8 cellular contexts compared by ENCODE assay signal in genomic region chr19:45584332-45585157, GRCh38. TPM values are rescaled to one million over a fixed set of nuclear protein-coding genes. Genes with fewer than 3 reads are reported as not detected.
A peak's percentile ranks its signal among the peaks of the same experiment; 100 is the strongest.
DNase-seq lines count a peak whose midpoint lies in the region; ATAC-seq, FAIRE-seq and TF ChIP-seq lines count a peak whose summit lies in the region.

Gene OPA3, minus strand, starts transcription at chr19:45584802. Its CDS starts 38 bp downstream, at chr19:45584764.

- POLR2A ChIA-PET in H1 (lab: Charles Lee; ENCODE audit: partially characterized antibody): interaction anchor here (0.6 to 1.8 kb wide), 10 partner anchors 9 to 202 kb away, joined by 3 to 8 read pairs (median 3); partner anchors contain the start of genes QPCTL and SNRPD2

- peak; percentile 75 for ATAC-seq in GM21367 (IDR thresholded peaks at IDR 0.05; ENCODE audit: unreplicated experiment)
- ATAC-seq in memory B cell (ENCODE audit: low read depth): peak; percentile 80

- peak within 1 kb of the TSS; percentile 88 to 94 for H3K4me2 ChIP-seq in H1 (ENCODE audit: insufficient read depth in 1 of 2, low read depth in 2 of 2, low read length in 2 of 2)

- no peak within 1 kb of the TSS for H3K14ac ChIP-seq in H1 (ENCODE audit: insufficient read length)

- H3K79me1 ChIP-seq in H1 (ENCODE audit: low read depth, low read length): no peaks in the 10 kb centered on the region; the same call in 1 of the 2 replicates

- H3K4ac ChIP-seq in H1 (replicated peaks; ENCODE audit: insufficient read length, low read depth, low read length): peak within 1 kb of the TSS; percentile 71

- H3K27me3 ChIP-seq in H1 (replicated peaks in 1 of 4; ENCODE audit: control insufficient read depth in 3 of 4, extremely low read depth in 1 of 4, insufficient read depth in 3 of 4, low read length in 3 of 4): no peaks in the 10 kb centered on the region

- H3K4me3 Mint-ChIP-seq in memory B cell: peak within 1 kb of the TSS; percentile 83

- H4K91ac ChIP-seq in H1 (replicated peaks; ENCODE audit: insufficient read length, low read length): peak within 1 kb of the TSS; percentile 94

- peak within 1 kb of the TSS; percentile 94 for H3K27ac Mint-ChIP-seq in memory B cell

- H3K9ac ChIP-seq in H1 (replicated peaks in 1 of 4; ENCODE audit: extremely low read depth in 1 of 4, low read depth in 3 of 4, low read length in 3 of 4): peak within 1 kb of the TSS; percentile 89 to 95 (median 93)

- H4K20me1 ChIP-seq in H1 (replicated peaks in 1 of 2; ENCODE audit: control insufficient read depth in 1 of 2, insufficient read depth in 2 of 2, low read length in 2 of 2): no peaks in the 10 kb centered on the region

- CTCF ChIA-PET in H1 (lab: Charles Lee; ENCODE audit: partially characterized antibody): interaction anchor here (1.0 to 2.8 kb wide), 7 partner anchors 10 to 97 kb away, joined by 3 to 18 read pairs (median 4); no protein-coding TSS in a partner anchor

- H3K56ac ChIP-seq in H1 (replicated peaks; ENCODE audit: insufficient read length, low read depth, low read length): peak within 1 kb of the TSS; percentile 55

- no peak within 1 kb of the TSS for H2BK20ac ChIP-seq in H1 (ENCODE audit: low read length)

- peak within 1 kb of the TSS; percentile 95 for H2BK5ac ChIP-seq in H1 (ENCODE audit: low read depth, low read length)

- no peaks in the 10 kb centered on the region for H3K9me3 Mint-ChIP-seq in memory B cell

- H2BK15ac ChIP-seq in H1 (ENCODE audit: low read length): peak within 1 kb of the TSS; percentile 99; the same call in 1 of the 2 replicates

- H3K4me3 ChIP-seq in H1 (ENCODE audit: extremely low read depth in 1 of 4, insufficient read depth in 2 of 4, low read depth in 3 of 4, low read length in 4 of 4): peak within 1 kb of the TSS; percentile 73 to 96 (median 80)

- H2BK12ac ChIP-seq in H1 (ENCODE audit: low read depth, low read length): peak within 1 kb of the TSS; percentile 94

- peak within 1 kb of the TSS; percentile 90 for H4K5ac ChIP-seq in H1 (ENCODE audit: insufficient read length, low read depth, low read length)

- WGBS in H1 (ENCODE audit: extremely low coverage in 1 of 2, insufficient coverage in 1 of 2, insufficient read length in 1 of 2, insufficient replicate concordance in 2 of 2, low coverage in 1 of 2, low lambda C conversion rate in 2 of 2, missing lambda C conversion rate in 1 of 2), 2 experiments: 1% methylated on average over 53 of the region's 63 CpGs; no CpG with 5 or more reads in 1 of the 2 experiments

- H2AFZ ChIP-seq in H1 (ENCODE audit: low read length): peak within 1 kb of the TSS; percentile 93

- peaks cover 0 to 3% of the 10 kb centered on the region in 2 experiments; a peak in 1 of 4 replicates for H3K79me2 ChIP-seq in H1 (ENCODE audit: control insufficient read depth in 1 of 2, insufficient read depth in 2 of 2, low read length in 2 of 2)

- H2AK5ac ChIP-seq in H1 (ENCODE audit: low read depth, low read length): no peak within 1 kb of the TSS

- peak within 1 kb of the TSS; percentile 98 for H3K18ac ChIP-seq in H1 (ENCODE audit: extremely low read depth, low read length)

- H3K36me3 Mint-ChIP-seq in memory B cell: peaks cover 4% of the 10 kb centered on the region

- H3K27ac ChIP-seq in H1 (ENCODE audit: low read depth, low read length): peak within 1 kb of the TSS; percentile 97

- H3K4me1 Mint-ChIP-seq in memory B cell: peaks cover 15% of the 10 kb centered on the region

- H3K23me2 ChIP-seq in H1 (ENCODE audit: low read depth, low read length): peaks cover 6% of the 10 kb centered on the region

- peak within 1 kb of the TSS; percentile 24 for H2BK120ac ChIP-seq in H1 (replicated peaks; ENCODE audit: low read depth, low read length)

- FAIRE-seq in HTR-8/SVneo (lab: Jason Lieb, UNC) (peak; percentile 100), H1 (lab: Jason Lieb, UNC) (peak; percentile 65)

- no peak for TF ChIP-seq RAD21 in H1 (IDR thresholded peaks at IDR 0.05 in 1 of 2, conservative IDR thresholded peaks at IDR 0.05 in 1 of 2; ENCODE audit: low read depth in 2 of 2, low read length in 2 of 2)

- H3K9me3 ChIP-seq in H1 (ENCODE audit: insufficient read depth in 2 of 2, low read depth in 1 of 2, low read length in 1 of 2): no peaks in the 10 kb centered on the region

- TF ChIP-seq POLR2A in H1 (IDR thresholded peaks at IDR 0.05; ENCODE audit: control extremely low read depth in 1 of 2, low read depth in 2 of 2, low read length in 2 of 2): peak; percentile 79 to 93

- DNase-seq in COLO829 (ENCODE audit: low spot score) (peak; percentile 100), HTR-8/SVneo (ENCODE audit: insufficient read length, low spot score) (peak; percentile 97), NOMO-1 treated with dmso at 0.1 percent for 144 hours (lab: John Stamatoyannopoulos, UW; ENCODE audit: unreplicated experiment) (peak; percentile 96), H1 (ENCODE audit: low read depth in 1 of 2, low spot score in 2 of 2) (peak; percentile 94 to 97), memory B cell (ENCODE audit: low spot score in 2 of 2) (peak; percentile 95 to 97)
- peak; percentile 94 to 96 (median 95) for DNase-seq in activated CD8-positive, alpha-beta memory T cell treated with anti-CD3 and anti-CD28 coated beads for 48 hours (ENCODE audit: low read depth in 2 of 3, low spot score in 2 of 3)
- DNase-seq in stimulated activated CD8-positive, alpha-beta memory T cell treated with anti-CD3 and anti-CD28 coated beads, Interleukin-12 subunit alpha, Interleukin-12 subunit beta, amount 100 ng/mL, for 24 hours (ENCODE audit: extremely low read depth): peak; percentile 100

- peak within 1 kb of the TSS; percentile 97; the same call in 1 of the 2 replicates for H4K8ac ChIP-seq in H1 (ENCODE audit: extremely low read depth, insufficient read depth, low read length)

- TF ChIP-seq CTCF in H1 (IDR thresholded peaks at IDR 0.05; ENCODE audit: control extremely low read depth in 1 of 3, insufficient read depth in 1 of 3, low read depth in 1 of 3, low read length in 3 of 3): no peak

- peaks cover 4% of the 10 kb centered on the region for H3K27me3 Mint-ChIP-seq in memory B cell

- no peaks in the 10 kb centered on the region; a peak in 2 of 7 replicates for H3K4me1 ChIP-seq in H1 (replicated peaks in 1 of 4; ENCODE audit: control insufficient read depth in 3 of 4, insufficient read depth in 4 of 4, low read length in 3 of 4)

- TF ChIP-seq EP300 in H1 (IDR thresholded peaks at IDR 0.05; ENCODE audit: borderline replicate concordance in 1 of 2, low read depth in 2 of 2, low read length in 2 of 2): no peak

- H3K23ac ChIP-seq in H1 (ENCODE audit: insufficient read length): no peak within 1 kb of the TSS

- H3K36me3 ChIP-seq in H1 (ENCODE audit: control insufficient read depth in 2 of 4, insufficient read depth in 4 of 4, low read length in 3 of 4): no peaks in the 10 kb centered on the region; a peak in 1 of 8 replicates

TF ChIP-seq in H1, 55 proteins besides CTCF, POLR2A, EP300 and RAD21 (continues in another document):
- no peak for TF ChIP-seq SUZ12 (IDR thresholded peaks at IDR 0.05; ENCODE audit: low read length)
- TF ChIP-seq JUND (IDR thresholded peaks at IDR 0.05; ENCODE audit: low read length): peak; percentile 70
- TF ChIP-seq MAFK (IDR thresholded peaks at IDR 0.05; ENCODE audit: low read depth, low read length): peak; percentile 33; the same call in 1 of the 2 replicates
- peak; percentile 28; the same call in 1 of the 2 replicates for TF ChIP-seq USF2 (IDR thresholded peaks at IDR 0.05; ENCODE audit: low read length)
- TF ChIP-seq RNF2 (IDR thresholded peaks at IDR 0.05; ENCODE audit: borderline replicate concordance, low read depth, low read length, missing control alignments, poor library complexity, severe bottlenecking): no peak
- no peak for TF ChIP-seq EGR1 (IDR thresholded peaks at IDR 0.05; ENCODE audit: borderline replicate concordance, low read depth, low read length)
- no peak for TF ChIP-seq CBX8 (IDR thresholded peaks at IDR 0.05; ENCODE audit: borderline replicate concordance, low read depth, low read length)
- peak; percentile 99 for TF ChIP-seq CREB1 (IDR thresholded peaks at IDR 0.05)
- peak; percentile 33; the same call in 1 of the 2 replicates for TF ChIP-seq NRF1 (IDR thresholded peaks at IDR 0.05; ENCODE audit: low read depth, low read length)
- TF ChIP-seq MAX (IDR thresholded peaks at IDR 0.05): peak; percentile 76
- no peak for TF ChIP-seq CEBPB (IDR thresholded peaks at IDR 0.05; ENCODE audit: low read depth, low read length)
- no peak for TF ChIP-seq RFX5 (IDR thresholded peaks at IDR 0.05; ENCODE audit: borderline replicate concordance, low read depth, low read length)
- TF ChIP-seq KDM5A (IDR thresholded peaks at IDR 0.05; ENCODE audit: low read length): no peak
- peak; percentile 54 for TF ChIP-seq KDM4A (IDR thresholded peaks at IDR 0.05; ENCODE audit: low read depth, low read length, severe bottlenecking)
- no peak for TF ChIP-seq ATF3 (IDR thresholded peaks at IDR 0.05; ENCODE audit: insufficient read depth, low read depth, low read length)
- peak; percentile 92 for TF ChIP-seq SP2 (IDR thresholded peaks at IDR 0.05; ENCODE audit: low read length)
- TF ChIP-seq BRCA1 (IDR thresholded peaks at IDR 0.05; ENCODE audit: low read depth, low read length): peak; percentile 42; the same call in 1 of the 2 replicates

RNA-seq across cellular contexts. Expression of gene OPA3, which starts in this region (rescaled TPM):
- total RNA-seq in H1 (2021; fragmentation: NEBNext Ultra II Directional; extraction: Animal tissue kit (Norgen Biotek cat#: 25700)): 12.8 and 14.5 TPM in 2 replicates
- 12.5 and 16.4 TPM in 2 replicates for polyA plus RNA-seq in H1 (2011; rRNA removed)
- 13.9 TPM for polyA plus RNA-seq in H1 (2011; cell fraction: cytosol; rRNA removed)
- 10.4 TPM for polyA plus RNA-seq in H1 (2011; cell fraction: nucleus; rRNA removed)
- 6.7 to 9.3 TPM (median 7.6 TPM) in 4 replicates for polyA plus RNA-seq in H1 (2012, experiment 1 of 2)
- polyA plus RNA-seq in H1 (2012, experiment 2 of 2): 6.9 TPM
- polyA plus RNA-seq in H1 (2013, experiment 1 of 2): 4.9 TPM
- polyA plus RNA-seq in H1 (2013, experiment 2 of 2): 5.3 TPM
- polyA minus RNA-seq in H1 (2011; rRNA and poly(A)+ RNA removed): 15.0 and 16.7 TPM in 2 replicates
- 5.0 TPM for polyA minus RNA-seq in H1 (2011; cell fraction: cytosol; rRNA and poly(A)+ RNA removed)
- polyA minus RNA-seq in H1 (2011; cell fraction: nucleus; rRNA and poly(A)+ RNA removed): 5.8 TPM

Comparison
In these comparisons a context has a peak if more than half of its experiments do, and no peak if none do; other contexts are left out.
1. Peak in every context shown above with its lines: DNase-seq, ATAC-seq, H3K4me3 ChIP-seq and H3K27ac ChIP-seq.